In the genomic region with DNA sequence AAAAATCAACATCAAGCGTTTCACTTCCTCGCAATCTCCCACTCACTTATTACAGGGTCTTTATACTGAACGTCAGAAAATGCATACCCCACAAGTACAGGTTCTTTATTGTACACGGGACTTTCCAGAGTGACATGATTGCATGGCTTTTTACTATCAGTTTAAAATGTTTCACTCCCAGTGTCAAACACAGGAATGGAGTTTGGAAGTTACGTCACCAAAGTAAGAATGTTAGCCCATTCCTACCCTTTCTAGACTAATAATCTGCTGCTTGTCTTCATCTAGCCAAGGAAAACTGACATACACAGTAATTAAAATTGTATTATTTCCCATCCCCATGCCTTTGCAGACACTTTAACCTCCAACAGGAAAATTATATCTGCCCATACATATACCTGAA, we compare ENCODE assay signal across 29 cellular contexts.
"Had no signal": no experiment of that assay in that cellular context is flagged by ENCODE, and none has a peak within 500 bp of the region (broad histone marks: within the 10 kb centered on the region; RNA-seq: fewer than 3 reads in every experiment).

No MANE protein-coding gene starts in this region.

- H3K27ac Mint-ChIP-seq: dendritic cell treated with granulocyte-macrophage colony-stimulating factor and Interleukin-4, amounts not matched to agents 40 ng/mL and 50 ng/mL, for 4 days; effector memory CD8-positive, alpha-beta T cell; endodermal cell had no signal

- H3K4me1 Mint-ChIP-seq: endodermal cell had no signal

- H3K4me3 Mint-ChIP-seq: dendritic cell treated with granulocyte-macrophage colony-stimulating factor and Interleukin-4, amounts not matched to agents 40 ng/mL and 50 ng/mL, for 4 days; effector memory CD8-positive, alpha-beta T cell; endodermal cell had no signal

- H3K36me3 ChIP-seq: colonic mucosa, esophagus muscularis mucosa, esophagus squamous epithelium, gastrocnemius medialis, gastroesophageal sphincter, heart left ventricle, heart right ventricle had no signal

- DNase-seq: colonic mucosa; cortex of kidney; dermis blood vessel endothelial cell; dorsolateral prefrontal cortex; effector CD4-positive, alpha-beta T cell; effector CD8-positive, alpha-beta T cell; effector memory CD4-positive, alpha-beta T cell; effector memory CD8-positive, alpha-beta T cell; endodermal cell; erythroblast; esophagus squamous epithelium; foreskin fibroblast; foreskin keratinocyte; foreskin melanocyte; gastrocnemius medialis; glutamatergic neuron; head of caudate nucleus; heart left ventricle; heart right ventricle had no signal

- H3K27me3 ChIP-seq: colonic mucosa, esophagus muscularis mucosa, esophagus squamous epithelium, foreskin keratinocyte, gastrocnemius medialis, gastroesophageal sphincter, heart right ventricle had no signal

- H3K9me3 ChIP-seq: colonic mucosa, esophagus muscularis mucosa, esophagus squamous epithelium, gastrocnemius medialis, gastroesophageal sphincter had no signal

- FAIRE-seq: colon, endometrium, endothelial cell of umbilical vein, frontal cortex had no signal

- H3K4me1 ChIP-seq: colonic mucosa, esophagus muscularis mucosa, esophagus squamous epithelium, foreskin keratinocyte, gastrocnemius medialis, gastroesophageal sphincter, heart left ventricle, heart right ventricle had no signal

- ATAC-seq: effector memory CD8-positive, alpha-beta T cell; esophagus mucosa; foreskin keratinocyte; gastrocnemius medialis; gastroesophageal sphincter; heart left ventricle; heart right ventricle had no signal

- H3K27ac ChIP-seq: colonic mucosa, coronary artery, dorsolateral prefrontal cortex, epithelial cell of prostate, esophagus muscularis mucosa, esophagus squamous epithelium, foreskin keratinocyte, gastrocnemius medialis, gastroesophageal sphincter, heart left ventricle, heart right ventricle had no signal

- H3K4me3 ChIP-seq: colonic mucosa, coronary artery, dorsolateral prefrontal cortex, esophagus muscularis mucosa, esophagus squamous epithelium, gastrocnemius medialis, gastroesophageal sphincter, heart left ventricle, heart right ventricle had no signal

- H3K27me3 Mint-ChIP-seq: dendritic cell treated with granulocyte-macrophage colony-stimulating factor and Interleukin-4, amounts not matched to agents 40 ng/mL and 50 ng/mL, for 4 days; effector memory CD8-positive, alpha-beta T cell had no signal

- H3K9me3 Mint-ChIP-seq: dendritic cell treated with granulocyte-macrophage colony-stimulating factor and Interleukin-4, amounts not matched to agents 40 ng/mL and 50 ng/mL, for 4 days; effector memory CD8-positive, alpha-beta T cell had no signal
